ENCODE assay signal across 22 cellular contexts in the genomic region with DNA sequence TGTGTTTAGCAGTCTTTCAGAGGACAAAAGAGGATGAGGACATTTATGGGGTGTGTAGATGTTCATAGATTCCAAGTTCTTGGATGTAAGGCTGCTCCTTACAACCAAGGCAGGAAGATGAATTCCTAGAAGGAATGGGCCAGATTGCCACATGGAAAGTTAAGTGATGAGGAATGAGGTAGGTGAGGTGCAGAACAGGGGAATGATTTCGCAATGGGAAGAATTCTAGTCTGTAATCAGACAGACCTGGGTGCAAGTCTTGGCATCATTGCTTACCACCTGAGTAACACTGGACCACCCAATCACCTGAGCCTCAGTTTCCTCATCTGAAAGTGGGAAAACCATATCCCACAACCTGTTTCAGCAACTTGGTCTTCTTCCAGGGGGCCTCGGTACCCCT.
DNase-seq lines count a peak whose midpoint lies in the region; ATAC-seq, FAIRE-seq and TF ChIP-seq lines count a peak whose summit lies in the region.
"Had no signal": no experiment of that assay in that cellular context is flagged by ENCODE, and none has a peak within 500 bp of the region (broad histone marks: within the 10 kb centered on the region; RNA-seq: fewer than 3 reads in every experiment).

No MANE protein-coding gene starts in this region.

- no peak for TF ChIP-seq POLR2A in IMR-90 (IDR thresholded peaks at IDR 0.05; ENCODE audit: low read depth, low read length)

- DNase-seq in IMR-90: no peak
- peak; percentile 23 for DNase-seq in bronchial epithelial cell (ENCODE audit: low read depth)
- no peak for DNase-seq in mesenchymal stem cell
- DNase-seq in NCI-H1436 treated with DMSO at 0.1 percent for 48 hours (lab: John Stamatoyannopoulos, UW): no peak
- DNase-seq in cerebellar cortex (ENCODE audit: low spot score): no peak
- DNase-seq: Caco-2; CD4-positive, CD25-positive, alpha-beta regulatory T cell; CD8-positive, alpha-beta T cell; DMS 273 treated with DMSO at 0.1 percent for 48 hours; DMS79; EL; GDM1; GM23248; H9; HFFc6 had no signal

- H3K14ac ChIP-seq in IMR-90 (replicated peaks; ENCODE audit: low read depth, low read length) (no peak overlapping the region), mesenchymal stem cell (ENCODE audit: low read length in 2 of 2) (no peak overlapping the region)

- H2AK5ac ChIP-seq in IMR-90 (ENCODE audit: low read depth, low read length): no peak overlapping the region
- no peak overlapping the region for H2AK5ac ChIP-seq in mesenchymal stem cell (ENCODE audit: low read length, severe bottlenecking)

- H4K20me1 ChIP-seq in IMR-90 (ENCODE audit: insufficient read depth, low read length): no peaks in the 10 kb centered on the region
- H4K20me1 ChIP-seq: BLaER1 had no signal

- no peak overlapping the region for H3K18ac ChIP-seq in IMR-90 (ENCODE audit: low read depth, low read length)
- no peak overlapping the region for H3K18ac ChIP-seq in mesenchymal stem cell (ENCODE audit: low read depth in 1 of 2, low read length in 2 of 2)

- in situ Hi-C loops in IMR-90 (cut with MboI; ENCODE audit: low sequenced_read_pairs): no loop called here

- CTCF ChIA-PET in HEK293 (lab: Yijun Ruan, JAX): no interaction called here
- CTCF ChIA-PET in IMR-90 (lab: Yijun Ruan, JAX): no interaction called here

- no peak overlapping the region for H2BK5ac ChIP-seq in IMR-90 (ENCODE audit: low read depth, low read length, poor library complexity, severe bottlenecking)
- H2BK5ac ChIP-seq in mesenchymal stem cell (ENCODE audit: low read depth, low read length, poor library complexity, severe bottlenecking): no peak overlapping the region

- H3K4ac ChIP-seq in IMR-90 (ENCODE audit: low read depth, low read length): no peak overlapping the region
- H3K4ac ChIP-seq in mesenchymal stem cell (ENCODE audit: low read depth in 1 of 2, low read length in 2 of 2): no peak overlapping the region

- H3K23ac ChIP-seq in IMR-90 (ENCODE audit: low read depth, low read length) (no peak overlapping the region), mesenchymal stem cell (ENCODE audit: low read length in 2 of 2) (no peak overlapping the region)

- no peaks in the 10 kb centered on the region for H3K9me3 ChIP-seq in HEK293 (ENCODE audit: control insufficient read depth, insufficient read depth, low read depth, low read length)
- no peaks in the 10 kb centered on the region for H3K9me3 ChIP-seq in IMR-90 (ENCODE audit: control insufficient read depth, insufficient read depth, low read length)
- H3K9me3 ChIP-seq in mesenchymal stem cell (ENCODE audit: control insufficient read depth, low read length): no peaks in the 10 kb centered on the region
- H3K9me3 ChIP-seq: BLaER1, Caco-2 had no signal

- H3K4me3 ChIP-seq in HEK293 (ENCODE audit: low read depth, low read length) (no peak overlapping the region), IMR-90 (ENCODE audit: insufficient read depth, low read depth, low read length) (no peak overlapping the region), bronchial epithelial cell (ENCODE audit: low read depth, low read length) (no peak overlapping the region), mesenchymal stem cell (ENCODE audit: insufficient read depth in 1 of 2, low read depth in 1 of 2, low read length in 2 of 2) (no peak overlapping the region)
- H3K4me3 ChIP-seq: BLaER1, GM12878, GM23248 had no signal

- H3K36me3 ChIP-seq in HEK293 (ENCODE audit: control insufficient read depth in 2 of 2, insufficient read depth in 1 of 2, low read length in 2 of 2) (no peaks in the 10 kb centered on the region), IMR-90 (ENCODE audit: control insufficient read depth, insufficient read depth, low read length) (no peaks in the 10 kb centered on the region), bronchial epithelial cell (ENCODE audit: control insufficient read depth, insufficient read depth, low read length) (no peaks in the 10 kb centered on the region), mesenchymal stem cell (ENCODE audit: control insufficient read depth in 1 of 2, insufficient read depth in 2 of 2, low read depth in 1 of 2, low read length in 2 of 2) (no peaks in the 10 kb centered on the region)
- H3K36me3 ChIP-seq: BLaER1 had no signal

- no peak for FAIRE-seq in bronchial epithelial cell (lab: Jason Lieb, UNC)
- FAIRE-seq: GM12878, GM19239 had no signal

- no peak overlapping the region for H2AK9ac ChIP-seq in IMR-90 (replicated peaks; ENCODE audit: low read depth, low read length, poor library complexity)

- ATAC-seq in IMR-90 (ENCODE audit: low read depth): no peak
- ATAC-seq in HG02852 (IDR thresholded peaks at IDR 0.05; ENCODE audit: unreplicated experiment): no peak
- ATAC-seq: CD8-positive, alpha-beta T cell; GM12878; HCT116 had no signal

- dilution Hi-C loops in IMR-90 (cut with HindIII; ENCODE audit: low sequenced_read_pairs, unreplicated experiment): no loop called here

- H4K91ac ChIP-seq in IMR-90 (ENCODE audit: insufficient read depth, low read depth, low read length): no peak overlapping the region
- H4K91ac ChIP-seq in mesenchymal stem cell (ENCODE audit: low read length): no peak overlapping the region

- H3K27ac ChIP-seq in HEK293 (ENCODE audit: extremely low read depth, low read depth, low read length): no peak overlapping the region
- H3K27ac ChIP-seq in IMR-90 (ENCODE audit: insufficient read depth, low read length): no peak overlapping the region
- H3K27ac ChIP-seq in mesenchymal stem cell (ENCODE audit: low read length, poor library complexity, severe bottlenecking): no peak overlapping the region
- H3K27ac ChIP-seq: BLaER1, C4-2B, GM23248 had no signal

- H3K9me1 ChIP-seq in IMR-90 (ENCODE audit: insufficient read depth, low read length): no peaks in the 10 kb centered on the region

- POLR2A ChIA-PET in HEK293 (lab: Yijun Ruan, JAX) (no interaction called here), IMR-90 (lab: Charles Lee; ENCODE audit: unreplicated experiment) (no interaction called here)

- no peak overlapping the region for H4K5ac ChIP-seq in IMR-90 (ENCODE audit: low read depth, low read length)

- H3K27me3 ChIP-seq in IMR-90 (ENCODE audit: control insufficient read depth, insufficient read depth, low read length) (peaks cover 3% of the 10 kb centered on the region; the same call in 1 of the 2 replicates), bronchial epithelial cell (ENCODE audit: control insufficient read depth, insufficient read depth, low read length) (peaks cover 12% of the 10 kb centered on the region), mesenchymal stem cell (ENCODE audit: control insufficient read depth in 1 of 2, insufficient read depth in 1 of 2, low read length in 2 of 2) (peaks cover 0 to 35% of the 10 kb centered on the region in 2 experiments)
- H3K27me3 ChIP-seq: BLaER1 had no signal

- no peak overlapping the region for H3K56ac ChIP-seq in IMR-90 (ENCODE audit: extremely low read depth, insufficient read depth, low read length)

- H4K8ac ChIP-seq in IMR-90 (ENCODE audit: low read depth in 2 of 2, low read length in 2 of 2): no peak overlapping the region
- H4K8ac ChIP-seq in mesenchymal stem cell (ENCODE audit: low read length): no peak overlapping the region

- H3K4me2 ChIP-seq in IMR-90 (ENCODE audit: low read depth, low read length) (no peak overlapping the region), mesenchymal stem cell (ENCODE audit: low read length, poor library complexity, severe bottlenecking) (peak overlapping the region; percentile 11)
- H3K4me2 ChIP-seq: BLaER1 had no signal

- no peak overlapping the region for H2BK15ac ChIP-seq in IMR-90 (ENCODE audit: low read depth, low read length)
- H2BK15ac ChIP-seq in mesenchymal stem cell (ENCODE audit: low read depth, poor library complexity, severe bottlenecking): no peak overlapping the region

- H3K9ac ChIP-seq in IMR-90 (ENCODE audit: low read depth, low read length) (no peak overlapping the region), mesenchymal stem cell (ENCODE audit: low read length) (no peak overlapping the region)
- H3K9ac ChIP-seq: BLaER1, GM23248 had no signal

- H2BK20ac ChIP-seq in IMR-90 (ENCODE audit: low read depth, low read length): no peak overlapping the region

- H2AFZ ChIP-seq in IMR-90 (replicated peaks; ENCODE audit: low read length, poor library complexity) (no peak overlapping the region), mesenchymal stem cell (ENCODE audit: low read depth, low read length) (no peak overlapping the region)
- H2AFZ ChIP-seq: GM23248 had no signal

- H3K79me1 ChIP-seq in IMR-90 (ENCODE audit: low read depth in 1 of 2, low read length in 2 of 2) (no peaks in the 10 kb centered on the region), mesenchymal stem cell (replicated peaks; ENCODE audit: low read length, poor library complexity, severe bottlenecking) (no peaks in the 10 kb centered on the region)

- WGBS in IMR-90 (ENCODE audit: extremely low coverage in 2 of 2, insufficient read length in 1 of 2), 2 experiments: no CpG with 5 or more reads among the region's 2 CpGs
- 86% methylated on average over 2 of the region's 2 CpGs for WGBS in mesenchymal stem cell

- H2BK120ac ChIP-seq in IMR-90 (ENCODE audit: low read depth, low read length): no peak overlapping the region
- no peak overlapping the region for H2BK120ac ChIP-seq in mesenchymal stem cell (ENCODE audit: low read depth, low read length)

- H3K4me1 ChIP-seq in HEK293 (ENCODE audit: control insufficient read depth, insufficient read depth, low read length) (no peaks in the 10 kb centered on the region), IMR-90 (ENCODE audit: control insufficient read depth, insufficient read depth, low read length) (no peaks in the 10 kb centered on the region), mesenchymal stem cell (ENCODE audit: control insufficient read depth, insufficient read depth, low read depth, low read length) (no peaks in the 10 kb centered on the region)
- H3K4me1 ChIP-seq: BLaER1, Caco-2 had no signal

- TF ChIP-seq RAD21 in IMR-90 (IDR thresholded peaks at IDR 0.05; ENCODE audit: low read length): no peak

- intact Hi-C loops in IMR-90 (cut with micrococcal nuclease): no loop called here

- BruUV-seq in IMR-90 (replicated peaks; lab: Mats Ljungman, UMichigan): no TSS peak

- no peak overlapping the region for H2BK12ac ChIP-seq in mesenchymal stem cell (ENCODE audit: low read length in 2 of 2)

- no peak for TF ChIP-seq CTCF in HEK293 (tag by site-specific recombination; IDR thresholded peaks at IDR 0.05)
- TF ChIP-seq CTCF in IMR-90 (conservative IDR thresholded peaks at IDR 0.05; ENCODE audit: low read depth, low read length): no peak
- TF ChIP-seq CTCF in bronchial epithelial cell (IDR thresholded peaks at IDR 0.05; ENCODE audit: insufficient read depth, low read length, severe bottlenecking): no peak

TF ChIP-seq in IMR-90, 13 proteins besides CTCF, POLR2A, EP300 and RAD21:
- no peak for TF ChIP-seq FOS (IDR thresholded peaks at IDR 0.05; ENCODE audit: low read depth, low read length)
- peak; percentile 58 for TF ChIP-seq CEBPB (IDR thresholded peaks at IDR 0.05; ENCODE audit: low read depth, low read length)
